8 cellular contexts compared by ENCODE assay signal in genomic region chr9:6014668-6015270, GRCh38. TPM values are rescaled to one million over a fixed set of nuclear protein-coding genes. Genes with fewer than 3 reads are reported as not detected.
DNase-seq lines count a peak whose midpoint lies in the region; ATAC-seq and TF ChIP-seq lines count a peak whose summit lies in the region.

No MANE protein-coding gene starts in this region.

- peak overlapping the region; percentile 94 for H2AFZ ChIP-seq in smooth muscle cell (ENCODE audit: low read depth)

- TF ChIP-seq CTCF in smooth muscle cell (IDR thresholded peaks at IDR 0.05; ENCODE audit: borderline replicate concordance, insufficient read depth, poor library complexity, severe bottlenecking): no peak

- peaks cover 20% of the 10 kb centered on the region for H3F3A ChIP-seq in smooth muscle cell (ENCODE audit: low read depth)

- ATAC-seq in GM21381 (IDR thresholded peaks at IDR 0.05; ENCODE audit: unreplicated experiment) (no peak), GM18867 (IDR thresholded peaks at IDR 0.05; ENCODE audit: unreplicated experiment) (no peak)

- H3K4me2 ChIP-seq in smooth muscle cell: peak overlapping the region; percentile 89

- peaks cover 22% of the 10 kb centered on the region for H3K36me3 ChIP-seq in HUES48 (ENCODE audit: control insufficient read depth, insufficient read depth, low read length)
- H3K36me3 ChIP-seq in smooth muscle cell (ENCODE audit: low read depth): no peaks in the 10 kb centered on the region

- peak overlapping the region; percentile 94 for H3K9ac ChIP-seq in HUES48 (ENCODE audit: low read depth, low read length)
- peak overlapping the region; percentile 90 for H3K9ac ChIP-seq in smooth muscle cell (ENCODE audit: low read depth)

- 16 to 38% (median 37%) methylated on average over 9 of the region's 9 CpGs for WGBS in adipose tissue, 3 donors
- WGBS in smooth muscle cell (ENCODE audit: low lambda C conversion rate): 14% methylated on average over 9 of the region's 9 CpGs

- peak overlapping the region; percentile 99 for H3K4me3 ChIP-seq in HUES48 (ENCODE audit: low read depth, low read length)
- H3K4me3 ChIP-seq in iPS-11a (ENCODE audit: low read depth, low read length): peak overlapping the region; percentile 97
- peak overlapping the region; percentile 72 for H3K4me3 ChIP-seq in smooth muscle cell

- peaks cover 45% of the 10 kb centered on the region for H3K79me2 ChIP-seq in smooth muscle cell (ENCODE audit: low read depth)

- H3K27ac ChIP-seq in HUES48 (ENCODE audit: low read depth, low read length): peak overlapping the region; percentile 88
- H3K27ac ChIP-seq in adipose tissue (ENCODE audit: low read depth, low read length): peak overlapping the region; percentile 23
- H3K27ac ChIP-seq in smooth muscle cell (ENCODE audit: low read depth): peak overlapping the region; percentile 93

- H3K27me3 ChIP-seq in HUES48 (ENCODE audit: control insufficient read depth, insufficient read depth, low read length): no peaks in the 10 kb centered on the region
- no peaks in the 10 kb centered on the region for H3K27me3 ChIP-seq in smooth muscle cell (ENCODE audit: low read depth)

- H3K4me1 ChIP-seq in HUES48 (ENCODE audit: control insufficient read depth, insufficient read depth, low read length) (peaks cover 9% of the 10 kb centered on the region; the same call in 1 of the 2 replicates), smooth muscle cell (ENCODE audit: low read depth) (peaks cover 23% of the 10 kb centered on the region)

- H4K20me1 ChIP-seq in smooth muscle cell (ENCODE audit: low read depth): peaks cover 26% of the 10 kb centered on the region

- no peaks in the 10 kb centered on the region for H3K9me3 ChIP-seq in HUES48 (ENCODE audit: control insufficient read depth, insufficient read depth, low read length)
- H3K9me3 ChIP-seq in smooth muscle cell (replicated peaks; ENCODE audit: low read depth): no peaks in the 10 kb centered on the region

- DNase-seq in AG20443 (ENCODE audit: low spot score) (peak; percentile 30), smooth muscle cell (lab: John Stamatoyannopoulos, UW; ENCODE audit: unreplicated experiment) (no peak), NCI-H146 treated with DMSO at 0.1 percent for 48 hours (lab: John Stamatoyannopoulos, UW; ENCODE audit: unreplicated experiment) (no peak)

RNA-seq across cellular contexts. Expression of gene RANBP6, which starts 0.7 kb away (rescaled TPM):
- polyA plus RNA-seq in adipose tissue (1 to 10 TPM; 4.0 to 7.5 (median 5.6) TPM), smooth muscle cell (14.1 and 20.5 TPM in 2 replicates)
- 41.9 and 51.9 TPM in 2 replicates for total RNA-seq in smooth muscle cell

Comparison
In these comparisons a context has a peak if more than half of its experiments do, and no peak if none do; other contexts are left out.
1. H3K27ac ChIP-seq: peak in every context shown above with its lines; median percentile 93 in smooth muscle cell; 88 in HUES48; 23 in adipose tissue.